17 cellular contexts compared by ENCODE assay signal in genomic region chr6:56649782-56650181, GRCh38. TPM values are rescaled to one million over a fixed set of nuclear protein-coding genes. Genes with fewer than 3 reads are reported as not detected.
DNase-seq lines count a peak whose midpoint lies in the region; ATAC-seq, FAIRE-seq and TF ChIP-seq lines count a peak whose summit lies in the region.
"Had no signal": no experiment of that assay in that cellular context is flagged by ENCODE, and none has a peak within 500 bp of the region (broad histone marks: within the 10 kb centered on the region; RNA-seq: fewer than 3 reads in every experiment).

No MANE protein-coding gene starts in this region.

- peak; percentile 46 for FAIRE-seq in HTR-8/SVneo (lab: Jason Lieb, UNC)
- FAIRE-seq: colon had no signal

- H3K36me3 ChIP-seq in lung (ENCODE audit: control insufficient read depth in 2 of 2, insufficient read depth in 2 of 2, low read length in 2 of 2), result peaks cover 1 to 10% of the 10 kb centered on the region in 2 donors
- H3K36me3 ChIP-seq: adrenal gland, ovary had no signal

- DNase-seq in AG08396 (ENCODE audit: low spot score) (peak; percentile 12), HTR-8/SVneo (ENCODE audit: insufficient read length, low spot score) (no peak), dorsolateral prefrontal cortex (no peak), lung (ENCODE audit: low spot score) (no peak), activated gamma-delta T cell treated with Interleukin-2 at 50 U/mL for 16 hours (no peak), COLO668 (lab: John Stamatoyannopoulos, UW; ENCODE audit: unreplicated experiment) (no peak)
- no peak for DNase-seq in activated effector memory CD4-positive, alpha-beta T cell treated with anti-CD3 and anti-CD28 coated beads, Interleukin-2, amount 50 U/mL, for 16 hours
- no peak for DNase-seq in activated naive CD4-positive, alpha-beta T cell treated with Interleukin-2 at 50 U/mL for 16 hours
- DNase-seq: activated T-cell treated with anti-CD3 and anti-CD28 coated beads, Interleukin-2, amount 50 U/mL, for 4 hours; adrenal gland; hypothalamus; Kasumi-1; left cardiac atrium; ovary; stimulated activated naive B cell treated with anti-CD40 and anti-IgM and Interleukin-4, amounts not matched to agents 10 μg/mL and 1 μg/mL and 100 μg/mL, for 72 hours had no signal

- no peak for ATAC-seq in lung (ENCODE audit: insufficient read depth, low FRiP score)
- ATAC-seq: activated T-cell treated with anti-CD3 and anti-CD28 coated beads, Interleukin-2, amount 50 U/mL, for 4 hours; left cardiac atrium; stimulated activated naive B cell treated with anti-CD40 and anti-IgM and Interleukin-4, amounts not matched to agents 10 μg/mL and 1 μg/mL and 100 μg/mL, for 72 hours had no signal

- H3K27ac ChIP-seq in dorsolateral prefrontal cortex (peak overlapping the region in 40 of 59 donors; percentile 0 to 98 (median 44)), lung (ENCODE audit: low read depth in 1 of 2, low read length in 1 of 2) (peak overlapping the region; percentile 55 to 60)
- H3K27ac ChIP-seq: adrenal gland, ovary, SK-N-MC had no signal

- H3K27me3 ChIP-seq in dorsolateral prefrontal cortex, result no peaks in the 10 kb centered on the region
- H3K27me3 ChIP-seq in lung (ENCODE audit: control insufficient read depth, insufficient read depth), result no peaks in the 10 kb centered on the region
- H3K27me3 ChIP-seq: adrenal gland, ovary had no signal

- H3K4me1 ChIP-seq in lung (ENCODE audit: control insufficient read depth in 2 of 2, insufficient read depth in 2 of 2, low read length in 2 of 2), result peaks cover 0 to 17% of the 10 kb centered on the region in 2 donors

- H3K4me3 ChIP-seq in dorsolateral prefrontal cortex, result no peak overlapping the region
- no peak overlapping the region for H3K4me3 ChIP-seq in lung
- H3K4me3 ChIP-seq: adrenal gland, ovary, SK-N-MC had no signal

- H3K9me3 ChIP-seq in lung (ENCODE audit: control insufficient read depth in 2 of 2, insufficient read depth in 1 of 2, low read length in 1 of 2), result no peaks in the 10 kb centered on the region
- H3K9me3 ChIP-seq: adrenal gland, ovary had no signal

- intact Hi-C loops in dorsolateral prefrontal cortex (cut with DNase I), result loop anchor here in 1 of 2 donors (10.0 kb wide), 1 partner anchor 305 kb away; the partner anchor contains the start of gene BEND6

- 87 to 88% methylated on average over 3 of the region's 3 CpGs for WGBS in lung, 2 donors

- TF ChIP-seq CTCF in dorsolateral prefrontal cortex (IDR thresholded peaks at IDR 0.05 in 54 of 56, conservative IDR thresholded peaks at IDR 0.05 in 2 of 56; ENCODE audit: low read depth in 1 of 56, partially characterized antibody in 56 of 56), result no peak
- no peak for TF ChIP-seq CTCF in lung (IDR thresholded peaks at IDR 0.05; ENCODE audit: control extremely low read depth, extremely low read depth)

RNA-seq across cellular contexts. Expression of gene DST, which starts 7.1 kb away (rescaled TPM):
- total RNA-seq in dorsolateral prefrontal cortex (1,000 to 10,000 TPM in 3 of 120 experiments, 100 to 1,000 TPM in 117; 466 to 1,197 (median 668) TPM), lung (100 to 1,000 TPM; 340 to 835 TPM)
- polyA plus RNA-seq in lung, result 10 to 100 TPM; 40.7 to 62.6 TPM
